In genomic region chr11:30002157-30002556, GRCh38 we compare ENCODE assay signal across 28 cellular contexts.
"Had no signal": no experiment of that assay in that cellular context is flagged by ENCODE, and none has a peak within 500 bp of the region (broad histone marks: within the 10 kb centered on the region; RNA-seq: fewer than 3 reads in every experiment).

No MANE protein-coding gene starts in this region.

- H3K4me2 ChIP-seq: smooth muscle cell had no signal

- ATAC-seq: left lung; pancreas; stimulated activated naive B cell treated with anti-CD40 and anti-IgM and Interleukin-4, amounts not matched to agents 10 μg/mL and 1 μg/mL and 100 μg/mL, for 72 hours; T-helper 17 cell had no signal

- H3K4me1 ChIP-seq: esophagus squamous epithelium, left lung, pancreas, stomach, tibial nerve had no signal

- H3K4me3 ChIP-seq: esophagus squamous epithelium, heart right ventricle, left lung, pancreas, right atrium auricular region, smooth muscle cell, stomach, tibial nerve had no signal

- H3K9me3 ChIP-seq: esophagus squamous epithelium, heart right ventricle, left lung, pancreas, right atrium auricular region, stomach, tibial nerve had no signal

- DNase-seq: activated CD4-positive, alpha-beta memory T cell treated with anti-CD3 and anti-CD28 coated beads, Interleukin-2, amount 10 ng/mL, durations not matched to agents 7 days and 5 days; activated CD4-positive, alpha-beta T cell treated with anti-CD3 and anti-CD28 coated beads, Interleukin-2, amount 10 ng/mL, durations not matched to agents 7 days and 5 days; activated CD4-positive, CD25-positive, alpha-beta regulatory T cell treated with anti-CD3 and anti-CD28 coated beads, Interleukin-2, amount 50 U/mL, for 72 hours; activated CD8-positive, alpha-beta memory T cell treated with anti-CD3 and anti-CD28 coated beads, Interleukin-2, amount 50 U/mL, for 48 hours; activated gamma-delta T cell; activated naive CD4-positive, alpha-beta T cell treated with anti-CD3 and anti-CD28 coated beads, Interleukin-2, amount 10 ng/mL, durations not matched to agents 7 days and 5 days; activated T-cell treated with anti-CD3 and anti-CD28 coated beads, Interleukin-2, amount 50 U/mL, for 24 hours; amygdala; dermis blood vessel endothelial cell; effector CD4-positive, alpha-beta T cell; esophagus squamous epithelium; foreskin melanocyte; heart right ventricle; left lung; naive B cell; nephron progenitor cell; pancreas; stimulated activated CD4-positive, alpha-beta T cell treated with anti-CD3 and anti-CD28 coated beads, Interleukin-1b, Interleukin-23, amount 100 ng/mL, for 48 hours; stimulated activated CD4-positive, alpha-beta T cell treated with anti-CD3 and anti-CD28 coated beads, Interleukin-4, amount 100 ng/mL, for 4 hours; stimulated activated CD8-positive, alpha-beta memory T cell treated with anti-CD3 and anti-CD28 coated beads, Interleukin-4, amount 100 ng/mL, for 48 hours; stimulated activated naive B cell treated with anti-CD40 and anti-IgM and Interleukin-4, amounts not matched to agents 10 μg/mL and 1 μg/mL and 100 μg/mL, for 72 hours; stomach; T-helper 17 cell; T1000 had no signal

- H3K36me3 ChIP-seq: esophagus squamous epithelium, heart right ventricle, left lung, pancreas, right atrium auricular region, stomach, tibial nerve had no signal

- H3K27me3 ChIP-seq: esophagus squamous epithelium, heart right ventricle, left lung, pancreas, right atrium auricular region, stomach, tibial nerve had no signal

- H3K27ac ChIP-seq: epithelial cell of prostate, esophagus squamous epithelium, left lung, pancreas, stomach, tibial nerve had no signal
